16 cellular contexts compared by ENCODE assay signal in the genomic region with DNA sequence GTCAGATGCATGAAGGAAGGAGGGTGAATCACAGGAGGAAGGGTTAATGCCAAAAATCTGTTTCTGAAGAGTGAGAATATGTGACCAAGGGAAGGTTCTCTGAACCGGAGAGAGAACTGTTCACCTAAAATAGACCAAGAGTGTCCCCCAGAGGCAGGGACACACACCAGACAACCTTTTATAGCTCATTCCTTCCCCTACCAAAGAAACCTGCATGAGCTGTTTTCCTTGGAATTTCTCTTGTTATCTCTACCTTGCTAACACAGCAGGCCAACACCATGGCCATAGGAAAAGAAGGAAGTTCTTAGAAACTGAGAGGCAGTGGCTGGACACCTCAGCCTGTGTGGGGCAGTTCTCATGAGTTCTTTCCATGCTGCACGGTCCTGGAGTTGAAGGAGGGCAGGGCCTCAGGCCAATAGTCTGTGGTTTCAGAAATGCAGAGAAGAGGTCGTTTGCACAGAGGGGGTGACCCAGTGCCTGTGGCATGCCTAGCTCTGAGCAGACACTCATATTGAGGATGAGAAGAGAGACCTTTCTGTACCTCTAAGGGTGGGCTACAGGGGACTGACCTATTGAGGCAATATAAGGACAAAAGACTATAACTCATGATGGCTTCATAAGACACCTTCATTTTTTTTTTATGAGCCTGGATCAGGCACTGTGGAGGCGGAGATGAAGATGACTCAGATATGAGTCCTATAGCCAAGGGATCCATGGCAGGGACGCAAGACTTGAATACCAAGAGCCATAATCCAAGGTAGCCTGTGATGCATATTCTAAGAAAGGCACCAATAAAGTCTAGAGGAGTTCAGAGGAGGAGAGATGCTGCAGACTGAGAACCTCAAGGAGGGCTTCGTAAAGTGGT. TPM values are rescaled to one million over a fixed set of nuclear protein-coding genes. Genes with fewer than 3 reads are reported as not detected.
DNase-seq lines count a peak whose midpoint lies in the region; ATAC-seq, FAIRE-seq and TF ChIP-seq lines count a peak whose summit lies in the region.
"Had no signal": no experiment of that assay in that cellular context is flagged by ENCODE, and none has a peak within 500 bp of the region (broad histone marks: within the 10 kb centered on the region; RNA-seq: fewer than 3 reads in every experiment).

No MANE protein-coding gene starts in this region.

- DNase-seq in natural killer cell (peak; percentile 3), RWPE2 (ENCODE audit: low spot score) (no peak), fibroblast of lung (ENCODE audit: low read depth in 2 of 2) (peak; percentile 44 to 68), ureter (ENCODE audit: low spot score) (peak; percentile 32), frontal cortex (ENCODE audit: low spot score in 2 of 2) (no peak), NK-92 (lab: John Stamatoyannopoulos, UW; ENCODE audit: unreplicated experiment) (no peak)
- no peak for DNase-seq in natural killer cell treated with Interleukin-12 subunit alpha and Interleukin-12 subunit beta and Interleukin-15 and Interleukin-18, amount 100 ng/mL, for 72 hours (ENCODE audit: low spot score)
- no peak for DNase-seq in activated effector memory CD4-positive, alpha-beta T cell treated with anti-CD3 and anti-CD28 coated beads, Interleukin-2, amount 50 U/mL, for 16 hours
- DNase-seq: amygdala; BE2C; NCI-H1048; NCI-H524 treated with DMSO at 0.1 percent for 48 hours; stimulated activated naive CD4-positive, alpha-beta T cell treated with Interleukin-2 at 50 U/mL for 16 hours had no signal

- H4K20me1 ChIP-seq in fibroblast of lung (ENCODE audit: control insufficient read depth, extremely low read depth, insufficient read depth, low read length) = no peaks in the 10 kb centered on the region

- H3K36me3 ChIP-seq in RWPE2 (ENCODE audit: low read depth) = no peaks in the 10 kb centered on the region
- H3K36me3 ChIP-seq in fibroblast of lung (ENCODE audit: control insufficient read depth, insufficient read depth, low read length) = no peaks in the 10 kb centered on the region
- H3K36me3 ChIP-seq: BE2C had no signal

- peaks cover 0 to 2% of the 10 kb centered on the region in 2 donors for H3K9me3 Mint-ChIP-seq in natural killer cell
- peaks cover 3% of the 10 kb centered on the region for H3K9me3 Mint-ChIP-seq in natural killer cell treated with Interleukin-12 subunit alpha and Interleukin-12 subunit beta and Interleukin-15 and Interleukin-18, amount 100 ng/mL, for 72 hours

- H3K4me3 Mint-ChIP-seq in natural killer cell = no peak overlapping the region
- H3K4me3 Mint-ChIP-seq in natural killer cell treated with Interleukin-12 subunit alpha and Interleukin-12 subunit beta and Interleukin-15 and Interleukin-18, amount 100 ng/mL, for 72 hours = no peak overlapping the region
- H3K4me3 Mint-ChIP-seq: neural crest cell had no signal

- H3K27ac ChIP-seq in RWPE2 (ENCODE audit: poor library complexity, severe bottlenecking) (no peak overlapping the region), fibroblast of lung (ENCODE audit: insufficient read depth, low read length) (no peak overlapping the region)

- ATAC-seq in natural killer cell = no peak
- ATAC-seq in natural killer cell treated with Interleukin-12 subunit alpha and Interleukin-12 subunit beta and Interleukin-15 and Interleukin-18, amount 100 ng/mL, for 72 hours = no peak
- peak; percentile 84 for ATAC-seq in RWPE2 (ENCODE audit: low read depth)

- H3K4me3 ChIP-seq in RWPE2 (ENCODE audit: severe bottlenecking) (no peak overlapping the region), fibroblast of lung (replicated peaks in 1 of 4; ENCODE audit: control extremely low read depth in 1 of 4, insufficient read depth in 1 of 4, low read depth in 3 of 4, low read length in 4 of 4) (no peak overlapping the region)

- H2AFZ ChIP-seq in fibroblast of lung (ENCODE audit: low read length) = no peak overlapping the region

- H3K27me3 ChIP-seq in RWPE2 (ENCODE audit: insufficient read depth, poor library complexity, severe bottlenecking) (no peaks in the 10 kb centered on the region), fibroblast of lung (ENCODE audit: control insufficient read depth, insufficient read depth, low read length) (peaks cover 2% of the 10 kb centered on the region)
- H3K27me3 ChIP-seq: BE2C had no signal

- no peak overlapping the region for H3K9ac ChIP-seq in fibroblast of lung (ENCODE audit: insufficient read depth, low read length)

- intact Hi-C loops in natural killer cell (cut with micrococcal nuclease) = no loop called here

- TF ChIP-seq CTCF in natural killer cell (IDR thresholded peaks at IDR 0.05) (no peak), RWPE2 (IDR thresholded peaks at IDR 0.05; ENCODE audit: poor library complexity, severe bottlenecking) (no peak), fibroblast of lung (conservative IDR thresholded peaks at IDR 0.05 in 1 of 2, IDR thresholded peaks at IDR 0.05 in 1 of 2; ENCODE audit: low read depth in 1 of 2, low read length in 2 of 2) (no peak)

- no peak for FAIRE-seq in frontal cortex (lab: Jason Lieb, UNC)
- FAIRE-seq: endothelial cell of umbilical vein, kidney had no signal

- peaks cover 9 to 15% of the 10 kb centered on the region in 2 donors for H3K27me3 Mint-ChIP-seq in natural killer cell (ENCODE audit: low read depth in 2 of 2)
- H3K27me3 Mint-ChIP-seq in natural killer cell treated with Interleukin-12 subunit alpha and Interleukin-12 subunit beta and Interleukin-15 and Interleukin-18, amount 100 ng/mL, for 72 hours = peaks cover 29 to 30% of the 10 kb centered on the region in 2 donors

- H3K9me3 ChIP-seq in RWPE2 (ENCODE audit: severe bottlenecking) (no peaks in the 10 kb centered on the region), fibroblast of lung (ENCODE audit: control insufficient read depth, insufficient read depth, low read depth, low read length) (no peaks in the 10 kb centered on the region)
- H3K9me3 ChIP-seq: BE2C had no signal

- no peak overlapping the region for H3K27ac Mint-ChIP-seq in natural killer cell
- no peak overlapping the region for H3K27ac Mint-ChIP-seq in natural killer cell treated with Interleukin-12 subunit alpha and Interleukin-12 subunit beta and Interleukin-15 and Interleukin-18, amount 100 ng/mL, for 72 hours

- H3K4me1 ChIP-seq in RWPE2 (ENCODE audit: insufficient read depth, poor library complexity, severe bottlenecking) = no peaks in the 10 kb centered on the region
- peaks cover 2% of the 10 kb centered on the region for H3K4me1 ChIP-seq in fibroblast of lung (ENCODE audit: control insufficient read depth, extremely low read depth, insufficient read depth, low read length)
- H3K4me1 ChIP-seq: BE2C had no signal

- no peaks in the 10 kb centered on the region for H3K36me3 Mint-ChIP-seq in natural killer cell
- no peaks in the 10 kb centered on the region for H3K36me3 Mint-ChIP-seq in natural killer cell treated with Interleukin-12 subunit alpha and Interleukin-12 subunit beta and Interleukin-15 and Interleukin-18, amount 100 ng/mL, for 72 hours

- H3K79me2 ChIP-seq in fibroblast of lung (ENCODE audit: control insufficient read depth, insufficient read depth, low read length) = no peaks in the 10 kb centered on the region

- no peak overlapping the region for H3K4me2 ChIP-seq in fibroblast of lung (ENCODE audit: extremely low read depth, insufficient read depth, low read length)

- no peaks in the 10 kb centered on the region for H3K4me1 Mint-ChIP-seq in natural killer cell
- no peaks in the 10 kb centered on the region for H3K4me1 Mint-ChIP-seq in natural killer cell treated with Interleukin-12 subunit alpha and Interleukin-12 subunit beta and Interleukin-15 and Interleukin-18, amount 100 ng/mL, for 72 hours (ENCODE audit: low read depth in 2 of 2)
- H3K4me1 Mint-ChIP-seq: neural crest cell had no signal

RNA-seq across cellular contexts. Expression of gene IGFN1, which starts 39.4 kb away (rescaled TPM):
- total RNA-seq in natural killer cell (not detected), fibroblast of lung (under 0.01 and 0.17 TPM in 2 replicates), ureter (0.16 TPM), frontal cortex (under 0.01 TPM)
- total RNA-seq in natural killer cell treated with Interleukin-12 subunit alpha and Interleukin-12 subunit beta and Interleukin-15 and Interleukin-18, amount 100 ng/mL, for 72 hours = not detected
- polyA plus RNA-seq in fibroblast of lung = 0.01 TPM in 1 of 2 replicates, not detected in the other
- 0.08 TPM in 1 of 2 replicates, not detected in the other for polyA plus RNA-seq in fibroblast of lung (2012)
- polyA minus RNA-seq in fibroblast of lung (ENCODE audit: low replicate concordance) = not detected in 2 replicates
- total RNA-seq: endothelial cell of umbilical vein, neural crest cell had no signal
- polyA plus RNA-seq: endothelial cell of umbilical vein had no signal

RNA-seq across cellular contexts. Expression of gene PKP1, which starts 53.3 kb away (rescaled TPM):
- total RNA-seq in natural killer cell = not detected
- total RNA-seq in natural killer cell treated with Interleukin-12 subunit alpha and Interleukin-12 subunit beta and Interleukin-15 and Interleukin-18, amount 100 ng/mL, for 72 hours = not detected
- total RNA-seq in fibroblast of lung = under 0.01 TPM in 2 replicates
- polyA plus RNA-seq in fibroblast of lung = 0.06 and 0.08 TPM in 2 replicates
- 0.02 and 0.03 TPM in 2 replicates for polyA plus RNA-seq in fibroblast of lung (2012)
- polyA minus RNA-seq in fibroblast of lung (ENCODE audit: low replicate concordance) = 0.16 and 0.30 TPM in 2 replicates
- total RNA-seq in ureter = 58.1 TPM
- total RNA-seq in frontal cortex = under 0.01 TPM
- total RNA-seq: endothelial cell of umbilical vein, neural crest cell had no signal

Comparison
In these comparisons a context has a peak if more than half of its experiments do, and no peak if none do; other contexts are left out.
1. DNase-seq: peak in natural killer cell (single experiment), fibroblast of lung (2 of 2) and ureter (single experiment); none in natural killer cell treated with Interleukin-12 subunit alpha and Interleukin-12 subunit beta and Interleukin-15 and Interleukin-18, amount 100 ng/mL, for 72 hours (single experiment), RWPE2 (single experiment), frontal cortex (0 of 2), NK-92 (single experiment) and activated effector memory CD4-positive, alpha-beta T cell treated with anti-CD3 and anti-CD28 coated beads, Interleukin-2, amount 50 U/mL, for 16 hours (single experiment).
2. RNA of gene PKP1, which starts 53.3 kb away (total RNA-seq): 58.1 TPM in ureter (single experiment); not detected in natural killer cell, not detected in natural killer cell treated with Interleukin-12 subunit alpha and Interleukin-12 subunit beta and Interleukin-15 and Interleukin-18, amount 100 ng/mL, for 72 hours, under 0.01 TPM in fibroblast of lung and under 0.01 TPM in frontal cortex (single experiment); every median in the first group is over 10 times any median in the second.